26 cellular contexts compared by ENCODE assay signal in genomic region chr9:134288731-134289130, GRCh38.
"Had no signal": no experiment of that assay in that cellular context is flagged by ENCODE, and none has a peak within 500 bp of the region (broad histone marks: within the 10 kb centered on the region; RNA-seq: fewer than 3 reads in every experiment).

No MANE protein-coding gene starts in this region.

- H3K36me3 ChIP-seq: brain microvascular endothelial cell, gastroesophageal sphincter, neutrophil, ovary, suprapubic skin, tibial artery had no signal

- H3K27ac Mint-ChIP-seq: activated CD4-positive, alpha-beta memory T cell treated with anti-CD3 and anti-CD28 coated beads for 36 hours; activated CD4-positive, alpha-beta T cell treated with anti-CD3 and anti-CD28 coated beads, Interleukin-2, amount 10 ng/mL, durations not matched to agents 24 days and 14 days; activated naive CD4-positive, alpha-beta T cell treated with anti-CD3 and anti-CD28 coated beads, Interleukin-2, amount 10 ng/mL, durations not matched to agents 7 days and 5 days; activated naive CD8-positive, alpha-beta T cell treated with anti-CD3 and anti-CD28 coated beads, Interleukin-2, amount 10 ng/mL, durations not matched to agents 7 days and 5 days; activated T-cell treated with anti-CD3 and anti-CD28 coated beads, Interleukin-2, amount 50 U/mL, for 24 hours; progenitor cell of endocrine pancreas; stimulated activated naive B cell treated with anti-CD40 and anti-IgM and Interleukin-4, amounts not matched to agents 10 μg/mL and 1 μg/mL and 100 μg/mL, for 72 hours; T-helper 1 cell treated with Interleukin-12 subunit alpha and Interleukin-12 subunit beta and Interleukin-4 antibody, amounts not matched to agents 30 μg/mL and 1 μg/mL, for 36 hours had no signal

- H3K4me2 ChIP-seq: smooth muscle cell had no signal

- H3K27ac ChIP-seq: brain microvascular endothelial cell, gastroesophageal sphincter, neutrophil, ovary, suprapubic skin, tibial artery had no signal

- H3K9me3 Mint-ChIP-seq: activated CD4-positive, alpha-beta memory T cell treated with anti-CD3 and anti-CD28 coated beads for 36 hours; activated CD4-positive, alpha-beta T cell treated with anti-CD3 and anti-CD28 coated beads, Interleukin-2, amount 10 ng/mL, durations not matched to agents 24 days and 14 days; activated naive CD4-positive, alpha-beta T cell treated with anti-CD3 and anti-CD28 coated beads, Interleukin-2, amount 10 ng/mL, durations not matched to agents 7 days and 5 days; activated naive CD8-positive, alpha-beta T cell treated with anti-CD3 and anti-CD28 coated beads, Interleukin-2, amount 10 ng/mL, durations not matched to agents 7 days and 5 days; activated T-cell treated with anti-CD3 and anti-CD28 coated beads, Interleukin-2, amount 50 U/mL, for 24 hours; nephron progenitor cell; stimulated activated naive B cell treated with anti-CD40 and anti-IgM and Interleukin-4, amounts not matched to agents 10 μg/mL and 1 μg/mL and 100 μg/mL, for 72 hours; T-helper 1 cell treated with Interleukin-12 subunit alpha and Interleukin-12 subunit beta and Interleukin-4 antibody, amounts not matched to agents 30 μg/mL and 1 μg/mL, for 36 hours had no signal

- H3K27me3 ChIP-seq: brain microvascular endothelial cell, gastroesophageal sphincter, ovary, suprapubic skin had no signal

- ATAC-seq: gastroesophageal sphincter; left lobe of liver; stimulated activated naive B cell treated with anti-CD40 and anti-IgM and Interleukin-4, amounts not matched to agents 10 μg/mL and 1 μg/mL and 100 μg/mL, for 72 hours had no signal

- H3K9me3 ChIP-seq: gastroesophageal sphincter, neutrophil, ovary, suprapubic skin, tibial artery had no signal

- DNase-seq: activated CD4-positive, alpha-beta memory T cell treated with anti-CD3 and anti-CD28 coated beads for 36 hours; activated CD4-positive, alpha-beta T cell treated with anti-CD3 and anti-CD28 coated beads, Interleukin-2, amount 10 ng/mL, durations not matched to agents 24 days and 14 days; activated CD4-positive, CD25-positive, alpha-beta regulatory T cell treated with anti-CD3 and anti-CD28 coated beads, Interleukin-2, amount 50 U/mL, for 72 hours; activated CD8-positive, alpha-beta memory T cell treated with anti-CD3 and anti-CD28 coated beads, Interleukin-2, amount 50 U/mL, for 48 hours; activated gamma-delta T cell; activated naive CD4-positive, alpha-beta T cell treated with anti-CD3 and anti-CD28 coated beads, Interleukin-2, amount 10 ng/mL, durations not matched to agents 7 days and 5 days; activated naive CD8-positive, alpha-beta T cell treated with anti-CD3 and anti-CD28 coated beads, Interleukin-2, amount 10 ng/mL, durations not matched to agents 7 days and 5 days; activated T-cell treated with anti-CD3 and anti-CD28 coated beads, Interleukin-2, amount 50 U/mL, for 24 hours; brain microvascular endothelial cell; caudate nucleus; head of caudate nucleus; hippocampal formation; stimulated activated CD4-positive, alpha-beta T cell treated with anti-CD3 and anti-CD28 coated beads, Interleukin-15, amount 100 ng/mL, for 24 hours; stimulated activated CD4-positive, alpha-beta T cell treated with anti-CD3 and anti-CD28 coated beads, Interleukin-2, amount 100 ng/mL, for 24 hours; stimulated activated naive B cell treated with anti-CD40 and anti-IgM and Interleukin-4, amounts not matched to agents 10 μg/mL and 1 μg/mL and 100 μg/mL, for 72 hours; T-helper 9 cell had no signal

- H3K4me3 Mint-ChIP-seq: activated CD4-positive, alpha-beta memory T cell treated with anti-CD3 and anti-CD28 coated beads for 36 hours; activated CD4-positive, alpha-beta T cell treated with anti-CD3 and anti-CD28 coated beads, Interleukin-2, amount 10 ng/mL, durations not matched to agents 24 days and 14 days; activated naive CD4-positive, alpha-beta T cell treated with anti-CD3 and anti-CD28 coated beads, Interleukin-2, amount 10 ng/mL, durations not matched to agents 7 days and 5 days; activated naive CD8-positive, alpha-beta T cell treated with anti-CD3 and anti-CD28 coated beads, Interleukin-2, amount 10 ng/mL, durations not matched to agents 7 days and 5 days; activated T-cell treated with anti-CD3 and anti-CD28 coated beads, Interleukin-2, amount 50 U/mL, for 24 hours; stimulated activated naive B cell treated with anti-CD40 and anti-IgM and Interleukin-4, amounts not matched to agents 10 μg/mL and 1 μg/mL and 100 μg/mL, for 72 hours; T-helper 1 cell treated with Interleukin-12 subunit alpha and Interleukin-12 subunit beta and Interleukin-4 antibody, amounts not matched to agents 30 μg/mL and 1 μg/mL, for 36 hours had no signal

- H3K27me3 Mint-ChIP-seq: activated CD4-positive, alpha-beta T cell treated with anti-CD3 and anti-CD28 coated beads, Interleukin-2, amount 10 ng/mL, durations not matched to agents 24 days and 14 days had no signal

- H3K36me3 Mint-ChIP-seq: activated CD4-positive, alpha-beta memory T cell treated with anti-CD3 and anti-CD28 coated beads for 36 hours; activated naive CD4-positive, alpha-beta T cell treated with anti-CD3 and anti-CD28 coated beads, Interleukin-2, amount 10 ng/mL, durations not matched to agents 7 days and 5 days; activated naive CD8-positive, alpha-beta T cell treated with anti-CD3 and anti-CD28 coated beads, Interleukin-2, amount 10 ng/mL, durations not matched to agents 7 days and 5 days; stimulated activated naive B cell treated with anti-CD40 and anti-IgM and Interleukin-4, amounts not matched to agents 10 μg/mL and 1 μg/mL and 100 μg/mL, for 72 hours had no signal

- H3K4me3 ChIP-seq: gastroesophageal sphincter, ovary, smooth muscle cell, suprapubic skin, tibial artery had no signal

- H3K4me1 Mint-ChIP-seq: activated CD4-positive, alpha-beta T cell treated with anti-CD3 and anti-CD28 coated beads, Interleukin-2, amount 10 ng/mL, durations not matched to agents 24 days and 14 days; activated naive CD4-positive, alpha-beta T cell treated with anti-CD3 and anti-CD28 coated beads, Interleukin-2, amount 10 ng/mL, durations not matched to agents 7 days and 5 days; activated naive CD8-positive, alpha-beta T cell treated with anti-CD3 and anti-CD28 coated beads, Interleukin-2, amount 10 ng/mL, durations not matched to agents 7 days and 5 days had no signal
